Comparison of ENCODE assay signal across 16 cellular contexts in genomic region chr7:12303507-12303906, GRCh38.
DNase-seq lines count a peak whose midpoint lies in the region; ATAC-seq, FAIRE-seq and TF ChIP-seq lines count a peak whose summit lies in the region.
"Had no signal": no experiment of that assay in that cellular context is flagged by ENCODE, and none has a peak within 500 bp of the region (broad histone marks: within the 10 kb centered on the region; RNA-seq: fewer than 3 reads in every experiment).

No MANE protein-coding gene starts in this region.

- no peak overlapping the region for H3K4me3 ChIP-seq in keratinocyte (ENCODE audit: control insufficient read depth in 2 of 3, extremely low read depth in 1 of 3, insufficient read depth in 2 of 3, low read depth in 1 of 3, low read length in 3 of 3)
- no peak overlapping the region for H3K4me3 ChIP-seq in mesendoderm (ENCODE audit: low read length)
- H3K4me3 ChIP-seq: lower lobe of right lung, vagina had no signal

- no CpG with 5 or more reads among the region's 4 CpGs for WGBS in mesendoderm (ENCODE audit: extremely low coverage, insufficient coverage, low lambda C conversion rate)

- no peaks in the 10 kb centered on the region for H3K36me3 ChIP-seq in keratinocyte (ENCODE audit: control insufficient read depth in 2 of 2, extremely low read depth in 1 of 2, insufficient read depth in 2 of 2, low read length in 2 of 2)
- no peaks in the 10 kb centered on the region for H3K36me3 ChIP-seq in mesendoderm (ENCODE audit: control insufficient read depth, insufficient read depth, low read length)
- H3K36me3 ChIP-seq: lower lobe of right lung, vagina had no signal

- no peak overlapping the region for H3K23ac ChIP-seq in mesendoderm (ENCODE audit: low read length)

- H2BK15ac ChIP-seq in mesendoderm (replicated peaks; ENCODE audit: low read depth), result no peak overlapping the region

- H3K9me3 ChIP-seq in keratinocyte (ENCODE audit: control insufficient read depth, low read depth, low read length), result no peaks in the 10 kb centered on the region
- H3K9me3 ChIP-seq: lower lobe of right lung, vagina had no signal

- dilution Hi-C loops in keratinocyte (cut with MboI; ENCODE audit: extremely low pct_ligation_motif_present, low sequenced_read_pairs), result no loop called here

- peak; percentile 66 for DNase-seq in NCI-H82 (lab: John Stamatoyannopoulos, UW)
- DNase-seq in NCI-H82 treated with DMSO at 0.1 percent for 48 hours (lab: John Stamatoyannopoulos, UW; ENCODE audit: unreplicated experiment), result no peak
- DNase-seq in NCI-H1092 (lab: John Stamatoyannopoulos, UW), result peak; percentile 33
- DNase-seq in keratinocyte (ENCODE audit: low read depth, low spot score), result no peak
- no peak for DNase-seq in mesendoderm
- no peak for DNase-seq in sciatic nerve (ENCODE audit: low spot score)
- DNase-seq: activated CD4-positive, alpha-beta memory T cell treated with anti-CD3 and anti-CD28 coated beads for 36 hours; immature natural killer cell; lower lobe of right lung; natural killer cell; NCI-H2107 had no signal

- H3K27ac ChIP-seq in keratinocyte (ENCODE audit: control insufficient read depth, insufficient read depth, low read length), result no peak overlapping the region
- H3K27ac ChIP-seq in mesendoderm (ENCODE audit: low read depth, low read length), result no peak overlapping the region
- H3K27ac ChIP-seq: lower lobe of right lung, vagina, VCaP had no signal

- no peak overlapping the region for H4K8ac ChIP-seq in mesendoderm (ENCODE audit: low read depth, low read length)

- H3K79me2 ChIP-seq in keratinocyte (ENCODE audit: control insufficient read depth, insufficient read depth, low read length) (no peaks in the 10 kb centered on the region), mesendoderm (ENCODE audit: control insufficient read depth, insufficient read depth, low read length) (no peaks in the 10 kb centered on the region)

- TF ChIP-seq CTCF in keratinocyte (optimal IDR thresholded peaks at IDR 0.05 in 1 of 3, IDR thresholded peaks at IDR 0.05 in 1 of 3, conservative IDR thresholded peaks at IDR 0.05 in 1 of 3; ENCODE audit: extremely low read depth in 1 of 3, insufficient read depth in 2 of 3, low read length in 3 of 3), result no peak

- no peak overlapping the region for H3K18ac ChIP-seq in mesendoderm (ENCODE audit: low read length)

- H3K9me1 ChIP-seq in keratinocyte (ENCODE audit: control insufficient read depth, extremely low read depth, insufficient read depth, low read length), result no peaks in the 10 kb centered on the region

- H2BK120ac ChIP-seq in mesendoderm (ENCODE audit: low read depth, low read length), result no peak overlapping the region

- no peak overlapping the region for H2AFZ ChIP-seq in keratinocyte (ENCODE audit: control insufficient read depth, low read length)

- H3K9ac ChIP-seq in keratinocyte (ENCODE audit: control insufficient read depth, extremely low read depth, insufficient read depth, low read length) (no peak overlapping the region), mesendoderm (ENCODE audit: low read length) (no peak overlapping the region)

- H3K27me3 ChIP-seq in keratinocyte (ENCODE audit: control insufficient read depth, extremely low read depth, insufficient read depth, low read length) (no peaks in the 10 kb centered on the region), mesendoderm (ENCODE audit: insufficient read depth, low read length, poor library complexity) (no peaks in the 10 kb centered on the region)
- H3K27me3 ChIP-seq: vagina had no signal

- peaks cover 13% of the 10 kb centered on the region for H3K4me1 ChIP-seq in keratinocyte (ENCODE audit: control insufficient read depth, extremely low read depth, insufficient read depth, low read length)
- no peaks in the 10 kb centered on the region for H3K4me1 ChIP-seq in mesendoderm (ENCODE audit: control insufficient read depth, low read depth, low read length)
- H3K4me1 ChIP-seq: lower lobe of right lung had no signal

- peak; percentile 88 for ATAC-seq in SK-N-SH treated with all-trans-retinoic acid at 6 μM for 48 hours
- ATAC-seq in HG03045 (IDR thresholded peaks at IDR 0.05; ENCODE audit: unreplicated experiment), result no peak
- no peak for ATAC-seq in sciatic nerve
- ATAC-seq: lower lobe of right lung, natural killer cell had no signal

- FAIRE-seq in keratinocyte (lab: Jason Lieb, UNC), result no peak
- FAIRE-seq: endometrium had no signal

- no peaks in the 10 kb centered on the region for H4K20me1 ChIP-seq in keratinocyte (ENCODE audit: control insufficient read depth, extremely low read depth, insufficient read depth, low read length)

- H2AK5ac ChIP-seq in mesendoderm (ENCODE audit: low read length), result no peak overlapping the region

- H3K56ac ChIP-seq in mesendoderm (ENCODE audit: low read length), result no peak overlapping the region

- intact Hi-C loops in sciatic nerve (cut with DNase I), result no loop called here

- no peaks in the 10 kb centered on the region for H3K79me1 ChIP-seq in mesendoderm (ENCODE audit: low read length)

- H3K4ac ChIP-seq in mesendoderm (ENCODE audit: low read depth, low read length), result no peak overlapping the region

- H2BK5ac ChIP-seq in mesendoderm (ENCODE audit: low read length), result no peak overlapping the region

- H4K5ac ChIP-seq in mesendoderm (ENCODE audit: low read length), result no peak overlapping the region

- H3K4me2 ChIP-seq in keratinocyte (ENCODE audit: control insufficient read depth, extremely low read depth, insufficient read depth, low read depth, low read length), result peak overlapping the region; percentile 50
- H3K4me2 ChIP-seq in mesendoderm (ENCODE audit: low read length), result no peak overlapping the region

TF ChIP-seq in SK-N-SH treated with all-trans-retinoic acid at 6 μM for 48 hours, 23 proteins besides CTCF, POLR2A, EP300 and RAD21:
- TF ChIP-seq TCF4 (CRISPR knock-in tag; IDR thresholded peaks at IDR 0.05; ENCODE audit: borderline replicate concordance) (no peak), ISL1 (CRISPR knock-in tag; IDR thresholded peaks at IDR 0.05) (peak; percentile 91), GLIS3 (CRISPR knock-in tag; IDR thresholded peaks at IDR 0.05) (no peak), ZFP3 (CRISPR knock-in tag; IDR thresholded peaks at IDR 0.05) (0 out of 2 replicates have a peak, but pooled peaks have one; percentile 38)

Comparison
In these comparisons a context has a peak if more than half of its experiments do, and no peak if none do; other contexts are left out.
1. DNase-seq: peak in NCI-H82 (single experiment) and NCI-H1092 (single experiment); none in NCI-H82 treated with DMSO at 0.1 percent for 48 hours (single experiment), keratinocyte (single experiment), mesendoderm (single experiment) and sciatic nerve (single experiment).